In genomic region chr4:145635117-145635516, GRCh38 we compare ENCODE assay signal across 24 cellular contexts. TPM values are rescaled to one million over a fixed set of nuclear protein-coding genes. Genes with fewer than 3 reads are reported as not detected.
DNase-seq lines count a peak whose midpoint lies in the region; ATAC-seq and TF ChIP-seq lines count a peak whose summit lies in the region.
"Had no signal": no experiment of that assay in that cellular context is flagged by ENCODE, and none has a peak within 500 bp of the region (broad histone marks: within the 10 kb centered on the region; RNA-seq: fewer than 3 reads in every experiment).

No MANE protein-coding gene starts in this region.

- no peaks in the 10 kb centered on the region for H3K9me2 ChIP-seq in Loucy (replicated peaks; ENCODE audit: low read depth, low read length)

- H3K4me1 ChIP-seq in Loucy (ENCODE audit: insufficient read depth, low read length, poor library complexity, severe bottlenecking) (peaks cover 28% of the 10 kb centered on the region), psoas muscle (no peaks in the 10 kb centered on the region)
- H3K4me1 ChIP-seq: SJCRH30 had no signal

- 64 to 91% (median 87%) methylated on average over 1 of the region's 1 CpG for WGBS in psoas muscle, 3 donors

- in situ Hi-C loops in GM13977 (cut with MboI; ENCODE audit: low pct_unique_long_range_greater_than_20kb, low sequenced_read_pairs, unreplicated experiment): no loop called here

- H3K36me3 ChIP-seq in Loucy (ENCODE audit: insufficient read depth, low read length): no peaks in the 10 kb centered on the region
- H3K36me3 ChIP-seq in psoas muscle (ENCODE audit: insufficient read depth in 1 of 2, low read depth in 1 of 2): peaks cover 0 to 8% of the 10 kb centered on the region in 2 donors
- H3K36me3 ChIP-seq: SJCRH30 had no signal

- H3K9me3 ChIP-seq in Loucy (ENCODE audit: insufficient read depth, low read depth, low read length): no peaks in the 10 kb centered on the region
- peaks cover 7% of the 10 kb centered on the region for H3K9me3 ChIP-seq in psoas muscle
- H3K9me3 ChIP-seq: BLaER1, Caco-2, SJCRH30 had no signal

- peak overlapping the region; percentile 32 for H3K4me3 ChIP-seq in Loucy (ENCODE audit: low read length, poor library complexity, severe bottlenecking)
- H3K4me3 ChIP-seq in psoas muscle: no peak overlapping the region
- H3K4me3 ChIP-seq: BLaER1, SJCRH30 had no signal

- TF ChIP-seq CTCF in Loucy (conservative IDR thresholded peaks at IDR 0.05; ENCODE audit: low read length): no peak
- TF ChIP-seq CTCF in psoas muscle (IDR thresholded peaks at IDR 0.05): no peak
- TF ChIP-seq CTCF in GM13977 (IDR thresholded peaks at IDR 0.05; ENCODE audit: extremely low read depth, insufficient read depth, missing control alignments): no peak

- peaks cover 28% of the 10 kb centered on the region for H3K36me3 Mint-ChIP-seq in activated CD4-positive, alpha-beta T cell treated with anti-CD3 and anti-CD28 coated beads, Interleukin-2, amount 10 ng/mL, durations not matched to agents 24 days and 14 days (ENCODE audit: low read depth)
- peaks cover 23% of the 10 kb centered on the region for H3K36me3 Mint-ChIP-seq in dendritic cell treated with granulocyte-macrophage colony-stimulating factor and Interleukin-4, amounts not matched to agents 40 ng/mL and 50 ng/mL, for 4 days (ENCODE audit: low read depth)
- peaks cover 31% of the 10 kb centered on the region for H3K36me3 Mint-ChIP-seq in stimulated activated effector memory CD8-positive, alpha-beta T cell treated with anti-CD3 and anti-CD28 coated beads, Interleukin-12 subunit alpha, Interleukin-12 subunit beta, amount 100 ng/mL, for 72 hours

- H3K27me3 ChIP-seq in Loucy (ENCODE audit: insufficient read depth, low read length, poor library complexity, severe bottlenecking) (no peaks in the 10 kb centered on the region), psoas muscle (ENCODE audit: insufficient read depth in 3 of 3, low read length in 2 of 3) (no peaks in the 10 kb centered on the region)
- H3K27me3 ChIP-seq: BLaER1, SJCRH30 had no signal

- intact Hi-C loops in activated CD4-positive, alpha-beta T cell treated with anti-CD3 and anti-CD28 coated beads, Interleukin-2, amount 10 ng/mL, durations not matched to agents 24 days and 14 days (cut with micrococcal nuclease): no loop called here
- intact Hi-C loops in dendritic cell treated with granulocyte-macrophage colony-stimulating factor and Interleukin-4, amounts not matched to agents 40 ng/mL and 50 ng/mL, for 4 days (cut with micrococcal nuclease): no loop called here
- intact Hi-C loops in psoas muscle (cut with DNase I): no loop called here

- no peaks in the 10 kb centered on the region for H3K27me3 Mint-ChIP-seq in activated CD4-positive, alpha-beta T cell treated with anti-CD3 and anti-CD28 coated beads, Interleukin-2, amount 10 ng/mL, durations not matched to agents 24 days and 14 days
- no peaks in the 10 kb centered on the region for H3K27me3 Mint-ChIP-seq in dendritic cell treated with granulocyte-macrophage colony-stimulating factor and Interleukin-4, amounts not matched to agents 40 ng/mL and 50 ng/mL, for 4 days
- H3K27me3 Mint-ChIP-seq: CD4-positive, alpha-beta T cell; IgD-negative memory B cell had no signal

- no peaks in the 10 kb centered on the region for H4K20me1 ChIP-seq in Loucy (ENCODE audit: insufficient read depth, low read length, poor library complexity, severe bottlenecking)
- H4K20me1 ChIP-seq: BLaER1 had no signal

- no peak overlapping the region for H3K4me3 Mint-ChIP-seq in activated CD4-positive, alpha-beta T cell treated with anti-CD3 and anti-CD28 coated beads, Interleukin-2, amount 10 ng/mL, durations not matched to agents 24 days and 14 days
- H3K4me3 Mint-ChIP-seq in dendritic cell treated with granulocyte-macrophage colony-stimulating factor and Interleukin-4, amounts not matched to agents 40 ng/mL and 50 ng/mL, for 4 days: no peak overlapping the region
- H3K4me3 Mint-ChIP-seq in stimulated activated effector memory CD8-positive, alpha-beta T cell treated with anti-CD3 and anti-CD28 coated beads, Interleukin-12 subunit alpha, Interleukin-12 subunit beta, amount 100 ng/mL, for 72 hours: no peak overlapping the region
- H3K4me3 Mint-ChIP-seq: CD4-positive, alpha-beta T cell; IgD-negative memory B cell had no signal

- DNase-seq in activated CD4-positive, alpha-beta T cell treated with anti-CD3 and anti-CD28 coated beads, Interleukin-2, amount 10 ng/mL, durations not matched to agents 24 days and 14 days: no peak
- no peak for DNase-seq in activated CD4-positive, alpha-beta T cell treated with anti-CD3 and anti-CD28 coated beads for 1 hour
- no peak for DNase-seq in stimulated activated effector memory CD8-positive, alpha-beta T cell treated with anti-CD3 and anti-CD28 coated beads, Interleukin-12 subunit alpha, Interleukin-12 subunit beta, amount 100 ng/mL, for 72 hours (ENCODE audit: low spot score in 2 of 2)
- DNase-seq in psoas muscle (no peak), GM13977 (ENCODE audit: low spot score) (no peak)
- DNase-seq in stimulated activated CD4-positive, alpha-beta T cell treated with anti-CD3 and anti-CD28 coated beads, Interleukin-4, amount 100 ng/mL, for 24 hours: no peak
- DNase-seq: ACHN; Caco-2; CD4-positive, alpha-beta T cell; DMS 273 treated with DMSO at 0.1 percent for 48 hours; DMS79 treated with DMSO at 0.1 percent for 48 hours; NCI-H1105; NCI-H2029 treated with DMSO at 0.1 percent for 48 hours; NCI-H226; NCI-H510A treated with DMSO at 0.1 percent for 48 hours; NCI-H774; SJCRH30 had no signal

- peak overlapping the region; percentile 7 for H3K9ac ChIP-seq in Loucy (ENCODE audit: low read depth, low read length, poor library complexity, severe bottlenecking)
- H3K9ac ChIP-seq: BLaER1 had no signal

- H2AFZ ChIP-seq in Loucy (ENCODE audit: low read length): peak overlapping the region; percentile 42

- peaks cover 24% of the 10 kb centered on the region for H3K4me1 Mint-ChIP-seq in activated CD4-positive, alpha-beta T cell treated with anti-CD3 and anti-CD28 coated beads, Interleukin-2, amount 10 ng/mL, durations not matched to agents 24 days and 14 days
- peaks cover 19% of the 10 kb centered on the region for H3K4me1 Mint-ChIP-seq in dendritic cell treated with granulocyte-macrophage colony-stimulating factor and Interleukin-4, amounts not matched to agents 40 ng/mL and 50 ng/mL, for 4 days (ENCODE audit: low read depth)
- peaks cover 34% of the 10 kb centered on the region for H3K4me1 Mint-ChIP-seq in stimulated activated effector memory CD8-positive, alpha-beta T cell treated with anti-CD3 and anti-CD28 coated beads, Interleukin-12 subunit alpha, Interleukin-12 subunit beta, amount 100 ng/mL, for 72 hours

- no peaks in the 10 kb centered on the region for H3K9me3 Mint-ChIP-seq in activated CD4-positive, alpha-beta T cell treated with anti-CD3 and anti-CD28 coated beads, Interleukin-2, amount 10 ng/mL, durations not matched to agents 24 days and 14 days
- H3K9me3 Mint-ChIP-seq in dendritic cell treated with granulocyte-macrophage colony-stimulating factor and Interleukin-4, amounts not matched to agents 40 ng/mL and 50 ng/mL, for 4 days: no peaks in the 10 kb centered on the region
- no peaks in the 10 kb centered on the region for H3K9me3 Mint-ChIP-seq in stimulated activated effector memory CD8-positive, alpha-beta T cell treated with anti-CD3 and anti-CD28 coated beads, Interleukin-12 subunit alpha, Interleukin-12 subunit beta, amount 100 ng/mL, for 72 hours
- H3K9me3 Mint-ChIP-seq: CD4-positive, alpha-beta T cell; IgD-negative memory B cell had no signal

- H3K27ac Mint-ChIP-seq in activated CD4-positive, alpha-beta T cell treated with anti-CD3 and anti-CD28 coated beads, Interleukin-2, amount 10 ng/mL, durations not matched to agents 24 days and 14 days: peak overlapping the region; percentile 48
- peak overlapping the region; percentile 53 for H3K27ac Mint-ChIP-seq in dendritic cell treated with granulocyte-macrophage colony-stimulating factor and Interleukin-4, amounts not matched to agents 40 ng/mL and 50 ng/mL, for 4 days
- peak overlapping the region; percentile 43 for H3K27ac Mint-ChIP-seq in stimulated activated effector memory CD8-positive, alpha-beta T cell treated with anti-CD3 and anti-CD28 coated beads, Interleukin-12 subunit alpha, Interleukin-12 subunit beta, amount 100 ng/mL, for 72 hours
- H3K27ac Mint-ChIP-seq: CD4-positive, alpha-beta T cell; IgD-negative memory B cell had no signal

- peak overlapping the region; percentile 57 for H3K4me2 ChIP-seq in Loucy (ENCODE audit: low read depth, low read length, poor library complexity, severe bottlenecking)
- H3K4me2 ChIP-seq: BLaER1 had no signal

- H3K27ac ChIP-seq in psoas muscle: no peak overlapping the region
- H3K27ac ChIP-seq: 22Rv1, BLaER1, SJCRH30 had no signal

- ATAC-seq in stimulated activated effector memory CD8-positive, alpha-beta T cell treated with anti-CD3 and anti-CD28 coated beads, Interleukin-12 subunit alpha, Interleukin-12 subunit beta, amount 100 ng/mL, for 72 hours: no peak
- ATAC-seq in psoas muscle: no peak
- ATAC-seq: Panc1 had no signal

- no peaks in the 10 kb centered on the region for H3K79me2 ChIP-seq in Loucy (ENCODE audit: insufficient read depth, low read length)

- no peaks in the 10 kb centered on the region for H3F3A ChIP-seq in Loucy (ENCODE audit: low read depth)

RNA-seq across cellular contexts. Expression of gene MMAA, which starts 15.9 kb away (rescaled TPM):
- total RNA-seq in activated CD4-positive, alpha-beta T cell treated with anti-CD3 and anti-CD28 coated beads, Interleukin-2, amount 10 ng/mL, durations not matched to agents 24 days and 14 days: 18.9 and 19.5 TPM in 2 replicates
- 10 to 100 TPM; 13.3 to 21.9 (median 17.2) TPM for total RNA-seq in psoas muscle
- 1 to 10 TPM; 3.6 to 6.1 (median 4.5) TPM for polyA plus RNA-seq in psoas muscle

RNA-seq across cellular contexts. Expression of gene C4orf51, which starts 44.8 kb away (rescaled TPM):
- not detected in 2 replicates for total RNA-seq in activated CD4-positive, alpha-beta T cell treated with anti-CD3 and anti-CD28 coated beads, Interleukin-2, amount 10 ng/mL, durations not matched to agents 24 days and 14 days
- not detected for total RNA-seq in psoas muscle
- polyA plus RNA-seq in psoas muscle: not detected
- total RNA-seq: Caco-2; CD4-positive, alpha-beta T cell; H4; SJCRH30 had no signal
- polyA plus RNA-seq: IgD-negative memory B cell had no signal
